34 cellular contexts compared by ENCODE assay signal in genomic region chr11:57972013-57972367, GRCh38. TPM values are rescaled to one million over a fixed set of nuclear protein-coding genes. Genes with fewer than 3 reads are reported as not detected.
"Had no signal": no experiment of that assay in that cellular context is flagged by ENCODE, and none has a peak within 500 bp of the region (broad histone marks: within the 10 kb centered on the region; RNA-seq: fewer than 3 reads in every experiment).

No MANE protein-coding gene starts in this region.

- H3K27me3 ChIP-seq: MG63, Peyer's patch had no signal

- H3K27ac Mint-ChIP-seq: activated CD4-positive, alpha-beta T cell treated with anti-CD3 and anti-CD28 coated beads, Interleukin-2, amount 10 ng/mL, durations not matched to agents 24 days and 14 days; activated CD8-positive, alpha-beta T cell treated with anti-CD3 and anti-CD28 coated beads for 36 hours; activated naive CD8-positive, alpha-beta T cell treated with anti-CD3 and anti-CD28 coated beads for 36 hours; activated T-cell treated with anti-CD3 and anti-CD28 coated beads, Interleukin-2, amount 50 U/mL, for 72 hours; activated T-helper 17 cell treated with anti-CD3 and anti-CD28 coated beads, Interleukin-2, amount 50 U/mL, for 72 hours; T-helper 1 cell treated with Interleukin-12 subunit alpha and Interleukin-12 subunit beta and Interleukin-4 antibody, amounts not matched to agents 30 μg/mL and 1 μg/mL, for 36 hours; T-helper 2 cell treated with Interferon-gamma antibody and Interleukin-4, amounts not matched to agents 5 μg/mL and 100 μg/mL, for 36 hours had no signal

- H3K9me3 ChIP-seq: MG63, Peyer's patch had no signal

- ATAC-seq: activated CD8-positive, alpha-beta T cell treated with anti-CD3 and anti-CD28 coated beads for 36 hours; activated T-cell treated with anti-CD3 and anti-CD28 coated beads, Interleukin-2, amount 50 U/mL, for 72 hours; activated T-helper 17 cell treated with anti-CD3 and anti-CD28 coated beads, Interleukin-2, amount 50 U/mL, for 72 hours; PC-3 had no signal

- H3K4me1 ChIP-seq: Peyer's patch had no signal

- H3K4me3 ChIP-seq: MG63, Peyer's patch had no signal

- H3K36me3 ChIP-seq: MG63, Peyer's patch had no signal

- H3K4me1 Mint-ChIP-seq: activated CD4-positive, alpha-beta T cell treated with anti-CD3 and anti-CD28 coated beads, Interleukin-2, amount 10 ng/mL, durations not matched to agents 24 days and 14 days; activated naive CD8-positive, alpha-beta T cell treated with anti-CD3 and anti-CD28 coated beads for 36 hours; activated T-helper 17 cell treated with anti-CD3 and anti-CD28 coated beads, Interleukin-2, amount 50 U/mL, for 72 hours had no signal

- H3K27me3 Mint-ChIP-seq: activated CD4-positive, alpha-beta T cell treated with anti-CD3 and anti-CD28 coated beads, Interleukin-2, amount 10 ng/mL, durations not matched to agents 24 days and 14 days had no signal

- H3K36me3 Mint-ChIP-seq: activated naive CD8-positive, alpha-beta T cell treated with anti-CD3 and anti-CD28 coated beads for 36 hours had no signal

- H3K4me3 Mint-ChIP-seq: activated CD4-positive, alpha-beta T cell treated with anti-CD3 and anti-CD28 coated beads, Interleukin-2, amount 10 ng/mL, durations not matched to agents 24 days and 14 days; activated CD8-positive, alpha-beta T cell treated with anti-CD3 and anti-CD28 coated beads for 36 hours; activated naive CD8-positive, alpha-beta T cell treated with anti-CD3 and anti-CD28 coated beads for 36 hours; activated T-cell treated with anti-CD3 and anti-CD28 coated beads, Interleukin-2, amount 50 U/mL, for 72 hours; activated T-helper 17 cell treated with anti-CD3 and anti-CD28 coated beads, Interleukin-2, amount 50 U/mL, for 72 hours; T-helper 1 cell treated with Interleukin-12 subunit alpha and Interleukin-12 subunit beta and Interleukin-4 antibody, amounts not matched to agents 30 μg/mL and 1 μg/mL, for 36 hours; T-helper 2 cell treated with Interferon-gamma antibody and Interleukin-4, amounts not matched to agents 5 μg/mL and 100 μg/mL, for 36 hours had no signal

- H3K27ac ChIP-seq: Peyer's patch had no signal

- DNase-seq: activated CD4-positive, alpha-beta T cell treated with anti-CD3 and anti-CD28 coated beads, Interleukin-2, amount 10 ng/mL, durations not matched to agents 24 days and 14 days; activated CD4-positive, alpha-beta T cell treated with anti-CD3 and anti-CD28 coated beads, Interleukin-2, amount 50 U/mL, for 4 hours; activated CD8-positive, alpha-beta T cell treated with anti-CD3 and anti-CD28 coated beads for 36 hours; activated effector memory CD4-positive, alpha-beta T cell treated with anti-CD3 and anti-CD28 coated beads, Interleukin-2, amount 50 U/mL, for 16 hours; activated naive CD4-positive, alpha-beta T cell; activated naive CD4-positive, alpha-beta T cell treated with anti-CD3 and anti-CD28 coated beads, Interleukin-2, amount 50 U/mL, for 16 hours; activated naive CD8-positive, alpha-beta T cell treated with anti-CD3 and anti-CD28 coated beads for 36 hours; activated T-cell treated with anti-CD3 and anti-CD28 coated beads, Interleukin-2, amount 50 U/mL, for 1 hour; activated T-cell treated with anti-CD3 and anti-CD28 coated beads, Interleukin-2, amount 50 U/mL, for 72 hours; amniotic stem cell; aorta; caudate nucleus; cerebellar nuclear complex; Kasumi-1; KG1; MG63; NCI-H1092 treated with DMSO at 0.1 percent for 48 hours; NCI-H1417 treated with DMSO at 0.1 percent for 48 hours; NCI-H187 treated with DMSO at 0.1 percent for 48 hours; NCI-H2081; NCI-H226; NCI-H446 treated with DMSO at 0.1 percent for 48 hours; NCI-H524; NK-92 treated with Interleukin-12 subunit alpha and Interleukin-12 subunit beta, amount 100 ng/mL, for 24 hours; PC-3; Peyer's patch; RPMI8226; SIG-M5; SW 1271 had no signal

- H3K9me3 Mint-ChIP-seq: activated CD8-positive, alpha-beta T cell treated with anti-CD3 and anti-CD28 coated beads for 36 hours; activated T-helper 17 cell treated with anti-CD3 and anti-CD28 coated beads, Interleukin-2, amount 50 U/mL, for 72 hours; T-helper 1 cell treated with Interleukin-12 subunit alpha and Interleukin-12 subunit beta and Interleukin-4 antibody, amounts not matched to agents 30 μg/mL and 1 μg/mL, for 36 hours; T-helper 2 cell treated with Interferon-gamma antibody and Interleukin-4, amounts not matched to agents 5 μg/mL and 100 μg/mL, for 36 hours had no signal

RNA-seq across cellular contexts. Expression of gene OR9Q1, which starts 51.7 kb away (rescaled TPM):
- total RNA-seq: activated CD4-positive, alpha-beta T cell treated with anti-CD3 and anti-CD28 coated beads, Interleukin-2, amount 10 ng/mL, durations not matched to agents 24 days and 14 days; activated CD8-positive, alpha-beta memory T cell treated with anti-CD3 and anti-CD28 coated beads for 36 hours; activated CD8-positive, alpha-beta T cell treated with anti-CD3 and anti-CD28 coated beads for 36 hours; activated naive CD8-positive, alpha-beta T cell treated with anti-CD3 and anti-CD28 coated beads for 36 hours; activated T-cell treated with anti-CD3 and anti-CD28 coated beads, Interleukin-2, amount 50 U/mL, for 72 hours; aorta; bronchial epithelial cell; PC-3; Peyer's patch had no signal
- polyA plus RNA-seq: aorta had no signal

RNA-seq across cellular contexts. Expression of gene OR6Q1, which starts 58.8 kb away (rescaled TPM):
- total RNA-seq: activated CD4-positive, alpha-beta T cell treated with anti-CD3 and anti-CD28 coated beads, Interleukin-2, amount 10 ng/mL, durations not matched to agents 24 days and 14 days; activated CD8-positive, alpha-beta memory T cell treated with anti-CD3 and anti-CD28 coated beads for 36 hours; activated CD8-positive, alpha-beta T cell treated with anti-CD3 and anti-CD28 coated beads for 36 hours; activated naive CD8-positive, alpha-beta T cell treated with anti-CD3 and anti-CD28 coated beads for 36 hours; activated T-cell treated with anti-CD3 and anti-CD28 coated beads, Interleukin-2, amount 50 U/mL, for 72 hours; aorta; bronchial epithelial cell; PC-3; Peyer's patch had no signal
- polyA plus RNA-seq: aorta had no signal
